2 cellular contexts compared by ENCODE assay signal in the genomic region with DNA sequence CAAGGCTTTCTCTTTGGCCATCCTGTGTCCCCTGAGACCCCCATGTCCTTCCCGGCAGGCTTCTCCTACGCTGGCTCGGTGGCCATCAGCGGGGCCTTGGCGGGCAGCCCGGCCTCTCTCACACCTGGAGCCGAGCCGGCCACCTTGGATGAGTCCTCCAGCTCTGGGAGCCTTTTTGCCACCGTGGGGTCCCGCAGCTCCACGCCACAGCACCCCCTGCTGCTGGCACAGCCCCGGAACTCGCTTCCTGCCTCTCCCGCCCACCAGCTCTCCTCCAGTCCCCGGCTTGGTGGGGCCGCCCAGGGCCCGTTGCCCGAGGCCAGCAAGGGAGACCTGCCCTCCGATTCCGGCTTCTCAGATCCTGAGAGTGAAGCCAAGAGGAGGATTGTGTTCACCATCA.
TF ChIP-seq lines count a peak whose summit lies in the region.

No MANE protein-coding gene starts in this region.

TF ChIP-seq in GM12878, 131 proteins besides CTCF, POLR2A, EP300 and RAD21 (continues in another document):
- TF ChIP-seq NFXL1 (IDR thresholded peaks at IDR 0.05; ENCODE audit: borderline replicate concordance) (no peak), TARDBP (IDR thresholded peaks at IDR 0.05; ENCODE audit: borderline replicate concordance) (no peak), PAX8 (IDR thresholded peaks at IDR 0.05) (no peak), ZBTB40 (IDR thresholded peaks at IDR 0.05; ENCODE audit: borderline replicate concordance) (no peak), RCOR1 (conservative IDR thresholded peaks at IDR 0.05; ENCODE audit: low read depth, low read length) (no peak), ZNF592 (IDR thresholded peaks at IDR 0.05) (no peak)
- TF ChIP-seq, protein P1, sequence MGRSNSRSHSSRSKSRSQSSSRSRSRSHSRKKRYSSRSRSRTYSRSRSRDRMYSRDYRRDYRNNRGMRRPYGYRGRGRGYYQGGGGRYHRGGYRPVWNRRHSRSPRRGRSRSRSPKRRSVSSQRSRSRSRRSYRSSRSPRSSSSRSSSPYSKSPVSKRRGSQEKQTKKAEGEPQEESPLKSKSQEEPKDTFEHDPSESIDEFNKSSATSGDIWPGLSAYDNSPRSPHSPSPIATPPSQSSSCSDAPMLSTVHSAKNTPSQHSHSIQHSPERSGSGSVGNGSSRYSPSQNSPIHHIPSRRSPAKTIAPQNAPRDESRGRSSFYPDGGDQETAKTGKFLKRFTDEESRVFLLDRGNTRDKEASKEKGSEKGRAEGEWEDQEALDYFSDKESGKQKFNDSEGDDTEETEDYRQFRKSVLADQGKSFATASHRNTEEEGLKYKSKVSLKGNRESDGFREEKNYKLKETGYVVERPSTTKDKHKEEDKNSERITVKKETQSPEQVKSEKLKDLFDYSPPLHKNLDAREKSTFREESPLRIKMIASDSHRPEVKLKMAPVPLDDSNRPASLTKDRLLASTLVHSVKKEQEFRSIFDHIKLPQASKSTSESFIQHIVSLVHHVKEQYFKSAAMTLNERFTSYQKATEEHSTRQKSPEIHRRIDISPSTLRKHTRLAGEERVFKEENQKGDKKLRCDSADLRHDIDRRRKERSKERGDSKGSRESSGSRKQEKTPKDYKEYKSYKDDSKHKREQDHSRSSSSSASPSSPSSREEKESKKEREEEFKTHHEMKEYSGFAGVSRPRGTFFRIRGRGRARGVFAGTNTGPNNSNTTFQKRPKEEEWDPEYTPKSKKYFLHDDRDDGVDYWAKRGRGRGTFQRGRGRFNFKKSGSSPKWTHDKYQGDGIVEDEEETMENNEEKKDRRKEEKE (IDR thresholded peaks at IDR 0.05): no peak

TF ChIP-seq in neural cell, 6 proteins besides CTCF, POLR2A, EP300 and RAD21:
- TF ChIP-seq REST (IDR thresholded peaks at IDR 0.05; ENCODE audit: borderline replicate concordance) (no peak), TAF1 (IDR thresholded peaks at IDR 0.05; ENCODE audit: low read depth) (no peak), POLR2AphosphoS5 (IDR thresholded peaks at IDR 0.05) (no peak), SMC3 (conservative IDR thresholded peaks at IDR 0.05; ENCODE audit: poor library complexity) (no peak), MXI1 (conservative IDR thresholded peaks at IDR 0.05; ENCODE audit: poor library complexity, severe bottlenecking) (no peak), EZH2 (IDR thresholded peaks at IDR 0.05; ENCODE audit: borderline replicate concordance, insufficient read depth, low read length, poor library complexity, severe bottlenecking) (no peak)
